In the genomic region with DNA sequence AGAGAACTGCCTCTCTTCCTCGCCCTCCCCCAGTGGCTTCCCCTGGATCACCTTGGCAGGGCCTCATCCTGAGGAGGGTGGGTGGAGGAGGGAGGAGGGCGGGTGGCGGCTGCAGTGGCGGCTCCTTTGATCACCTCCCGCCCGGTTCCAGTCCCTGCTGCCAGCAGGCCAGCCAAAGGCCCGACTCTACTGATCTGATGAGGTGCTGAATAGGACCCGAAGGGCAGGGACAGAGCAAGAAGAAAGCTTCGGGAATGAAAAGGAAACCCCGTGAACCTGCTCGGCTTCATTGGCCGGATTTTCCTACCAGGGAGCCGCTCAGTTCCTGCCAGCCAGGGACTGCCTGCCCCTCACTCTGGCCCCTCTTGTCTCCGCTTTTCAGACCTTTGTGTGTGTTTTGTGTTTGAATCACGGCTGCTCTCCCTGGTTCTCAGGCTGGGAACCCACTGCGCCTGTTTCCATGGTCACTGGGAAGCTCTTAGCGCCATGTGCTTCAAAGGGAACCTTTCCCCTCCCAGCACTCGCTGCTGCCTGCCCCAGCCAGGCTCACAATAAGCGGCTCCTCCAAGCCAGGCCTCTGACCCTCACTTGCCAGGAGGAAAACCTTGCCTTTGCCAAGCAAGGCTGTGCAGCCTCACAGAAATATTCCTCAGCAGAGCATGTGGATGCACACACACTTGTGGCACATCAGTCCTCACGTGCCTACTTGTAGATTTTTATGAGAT, we compare ENCODE assay signal across 9 cellular contexts. TPM values are rescaled to one million over a fixed set of nuclear protein-coding genes. Genes with fewer than 3 reads are reported as not detected.
DNase-seq lines count a peak whose midpoint lies in the region; ATAC-seq and TF ChIP-seq lines count a peak whose summit lies in the region.
"Had no signal": no experiment of that assay in that cellular context is flagged by ENCODE, and none has a peak within 500 bp of the region (broad histone marks: within the 10 kb centered on the region; RNA-seq: fewer than 3 reads in every experiment).

No MANE protein-coding gene starts in this region.

- H3K27ac ChIP-seq in dorsolateral prefrontal cortex = peak overlapping the region in 50 of 59 donors; percentile 1 to 85 (median 63)
- peak overlapping the region in 1 of 2 donors; percentile 59 for H3K27ac ChIP-seq in lung (ENCODE audit: low read depth in 1 of 2, low read length in 1 of 2)

- peaks cover 8% of the 10 kb centered on the region for H3K36me3 Mint-ChIP-seq in type B pancreatic cell

- H3K9me3 Mint-ChIP-seq in type B pancreatic cell = peaks cover 4% of the 10 kb centered on the region

- no peaks in the 10 kb centered on the region for H3K27me3 ChIP-seq in dorsolateral prefrontal cortex
- no peaks in the 10 kb centered on the region for H3K27me3 ChIP-seq in lung (ENCODE audit: control insufficient read depth, insufficient read depth)

- peak; percentile 66 for ATAC-seq in lung (ENCODE audit: insufficient read depth, low FRiP score)
- ATAC-seq in GM19467 (IDR thresholded peaks at IDR 0.05; ENCODE audit: unreplicated experiment) = no peak

- H3K27ac Mint-ChIP-seq in type B pancreatic cell = peak overlapping the region; percentile 87

- H3K9me3 ChIP-seq in lung (ENCODE audit: control insufficient read depth in 2 of 2, insufficient read depth in 1 of 2, low read length in 1 of 2) = no peaks in the 10 kb centered on the region

- intact Hi-C loops in dorsolateral prefrontal cortex (cut with DNase I) = no loop called here

- H3K4me1 Mint-ChIP-seq in type B pancreatic cell (ENCODE audit: unreplicated experiment) = peaks cover 52% of the 10 kb centered on the region

- WGBS in lung, 2 donors = 20 to 26% methylated on average over 20 of the region's 20 CpGs

- TF ChIP-seq CTCF in dorsolateral prefrontal cortex (IDR thresholded peaks at IDR 0.05 in 54 of 56, conservative IDR thresholded peaks at IDR 0.05 in 2 of 56; ENCODE audit: low read depth in 1 of 56, partially characterized antibody in 56 of 56) (no peak), lung (IDR thresholded peaks at IDR 0.05; ENCODE audit: control extremely low read depth, extremely low read depth) (no peak), type B pancreatic cell (conservative IDR thresholded peaks at IDR 0.05) (no peak)

- no peaks in the 10 kb centered on the region for H3K27me3 Mint-ChIP-seq in type B pancreatic cell

- H3K4me1 ChIP-seq in lung (ENCODE audit: control insufficient read depth in 2 of 2, insufficient read depth in 2 of 2, low read length in 2 of 2) = peaks cover 5 to 12% of the 10 kb centered on the region in 2 donors

- H3K36me3 ChIP-seq in lung (ENCODE audit: control insufficient read depth in 2 of 2, insufficient read depth in 2 of 2, low read length in 2 of 2) = no peaks in the 10 kb centered on the region

- H3K4me3 ChIP-seq in dorsolateral prefrontal cortex = peak overlapping the region in 4 of 59 donors; percentile 1 to 21 (median 11)
- no peak overlapping the region for H3K4me3 ChIP-seq in lung

- H3K4me3 Mint-ChIP-seq in type B pancreatic cell = peak overlapping the region; percentile 75

- peak; percentile 37 for DNase-seq in NCI-H748 (lab: John Stamatoyannopoulos, UW; ENCODE audit: unreplicated experiment)
- no peak for DNase-seq in NCI-H748 treated with DMSO at 0.1 percent for 48 hours (lab: John Stamatoyannopoulos, UW)
- peak in 8 of 10 donors; percentile 21 to 76 (median 52) for DNase-seq in dorsolateral prefrontal cortex
- peak; percentile 43 for DNase-seq in lung (ENCODE audit: low spot score)
- DNase-seq in type B pancreatic cell (ENCODE audit: extremely low spot score, unreplicated experiment) = no peak
- no peak for DNase-seq in activated naive CD4-positive, alpha-beta T cell treated with anti-CD3 and anti-CD28 coated beads, Interleukin-2, amount 50 U/mL, for 16 hours
- no peak for DNase-seq in activated naive CD4-positive, alpha-beta T cell treated with Interleukin-2 at 50 U/mL for 16 hours

RNA-seq across cellular contexts. Expression of a gene that starts 56.8 kb away (rescaled TPM):
- total RNA-seq in dorsolateral prefrontal cortex (1 to 10 TPM in 11 of 120 experiments, under 1 TPM in 38, not detected in 71; 0.32 to 2.0 (median 0.72) TPM), lung (not detected), type B pancreatic cell (ENCODE audit: low replicate concordance) (0.63 TPM in 1 of 2 replicates, not detected in the other)
- under 1 TPM; 0.07 to 0.30 TPM for polyA plus RNA-seq in lung
- total RNA-seq: RPMI7951 had no signal

Comparison
In these comparisons a context has a peak if more than half of its experiments do, and no peak if none do; other contexts are left out.
1. DNase-seq: peak in NCI-H748 (single experiment), dorsolateral prefrontal cortex (8 of 10) and lung (single experiment); none in NCI-H748 treated with DMSO at 0.1 percent for 48 hours (single experiment), type B pancreatic cell (single experiment), activated naive CD4-positive, alpha-beta T cell treated with anti-CD3 and anti-CD28 coated beads, Interleukin-2, amount 50 U/mL, for 16 hours (single experiment) and activated naive CD4-positive, alpha-beta T cell treated with Interleukin-2 at 50 U/mL for 16 hours (single experiment).